ENCODE assay signal across 9 cellular contexts in genomic region chr20:57693002-57693582, GRCh38. TPM values are rescaled to one million over a fixed set of nuclear protein-coding genes. Genes with fewer than 3 reads are reported as not detected.
DNase-seq lines count a peak whose midpoint lies in the region; ATAC-seq and TF ChIP-seq lines count a peak whose summit lies in the region.
"Had no signal": no experiment of that assay in that cellular context is flagged by ENCODE, and none has a peak within 500 bp of the region (broad histone marks: within the 10 kb centered on the region; RNA-seq: fewer than 3 reads in every experiment).

No MANE protein-coding gene starts in this region.

- intact Hi-C loops in right lobe of liver (cut with DNase I), result no loop called here

- ATAC-seq in right lobe of liver (peak in 2 of 4 donors; percentile 13 to 40), GM18498 (IDR thresholded peaks at IDR 0.05; ENCODE audit: unreplicated experiment) (no peak), HG03520 (IDR thresholded peaks at IDR 0.05; ENCODE audit: unreplicated experiment) (no peak)

- H3K27me3 ChIP-seq in right lobe of liver, result no peaks in the 10 kb centered on the region

- H3K36me3 ChIP-seq in right lobe of liver, result no peaks in the 10 kb centered on the region

- TF ChIP-seq CTCF in astrocyte of the spinal cord (IDR thresholded peaks at IDR 0.05; ENCODE audit: low read depth, low read length), result peak; percentile 29
- peak in 3 of 4 donors; percentile 17 to 23 (median 19) for TF ChIP-seq CTCF in right lobe of liver (IDR thresholded peaks at IDR 0.05)

- no peak for TF ChIP-seq POLR2A in right lobe of liver (IDR thresholded peaks at IDR 0.05)

- DNase-seq in A172 (ENCODE audit: low spot score) (peak; percentile 81), HK-2 (ENCODE audit: unreplicated experiment) (peak; percentile 97), astrocyte of the spinal cord (ENCODE audit: low read depth, low spot score) (peak; percentile 61), right lobe of liver (no peak), OCI-M1 (lab: John Stamatoyannopoulos, UW) (no peak)
- no peak for DNase-seq in activated CD4-positive, alpha-beta T cell treated with anti-CD3 and anti-CD28 coated beads, Interleukin-2, amount 50 U/mL, for 4 hours
- DNase-seq: AML-193 had no signal

- 46% methylated on average over 6 of the region's 20 CpGs for WGBS in right lobe of liver (ENCODE audit: insufficient coverage, low coverage, low lambda C conversion rate, missing lambda C conversion rate)

- in situ Hi-C loops in astrocyte of the spinal cord (cut with HindIII; ENCODE audit: low sequenced_read_pairs), result no loop called here

- H3K4me1 ChIP-seq in right lobe of liver, result no peaks in the 10 kb centered on the region

- H3K27ac ChIP-seq in right lobe of liver, result no peak overlapping the region

- no peaks in the 10 kb centered on the region for H3K9me3 ChIP-seq in right lobe of liver

- H3K4me3 ChIP-seq in astrocyte of the spinal cord (ENCODE audit: low read depth, low read length), result no peak overlapping the region
- no peak overlapping the region for H3K4me3 ChIP-seq in right lobe of liver

RNA-seq across cellular contexts. Expression of gene PMEPA1, which starts 16.7 kb away (rescaled TPM):
- total RNA-seq in A172 (2014; rRNA removed; shearing (Covaris generic)), result 10.5 and 12.3 TPM in 2 replicates
- 1 to 10 TPM in 4 of 6 experiments, under 1 TPM in 2; 0.50 to 2.3 (median 1.4) TPM for total RNA-seq in right lobe of liver

Comparison
In these comparisons a context has a peak if more than half of its experiments do, and no peak if none do; other contexts are left out.
1. DNase-seq: peak in A172 (single experiment), HK-2 (single experiment) and astrocyte of the spinal cord (single experiment); none in right lobe of liver (0 of 3), activated CD4-positive, alpha-beta T cell treated with anti-CD3 and anti-CD28 coated beads, Interleukin-2, amount 50 U/mL, for 4 hours (0 of 2) and OCI-M1 (single experiment).